30 cellular contexts compared by ENCODE assay signal in the genomic region with DNA sequence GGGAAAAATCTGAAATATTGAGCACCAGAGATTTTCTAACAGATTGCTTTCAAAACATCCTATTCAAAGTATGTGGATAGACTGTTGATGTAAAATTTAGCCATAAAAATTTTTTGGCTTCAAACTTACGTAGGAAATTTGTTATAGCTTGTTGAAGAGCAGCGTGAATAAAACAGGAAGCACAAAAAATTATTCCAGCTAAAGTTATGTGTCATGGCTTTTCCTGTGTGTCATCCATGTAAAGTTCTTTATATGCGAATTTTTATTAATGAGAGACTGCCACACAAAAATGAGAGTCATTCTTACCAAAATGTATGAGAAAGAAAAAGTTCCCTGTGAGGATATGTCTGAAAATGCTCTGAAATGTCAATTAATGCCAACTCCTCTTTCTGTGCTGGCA. TPM values are rescaled to one million over a fixed set of nuclear protein-coding genes. Genes with fewer than 3 reads are reported as not detected.
A peak's percentile ranks its signal among the peaks of the same experiment; 100 is the strongest.
DNase-seq lines count a peak whose midpoint lies in the region; ATAC-seq lines count a peak whose summit lies in the region.
"Had no signal": no experiment of that assay in that cellular context is flagged by ENCODE, and none has a peak within 500 bp of the region (broad histone marks: within the 10 kb centered on the region; RNA-seq: fewer than 3 reads in every experiment).

No MANE protein-coding gene starts in this region.

- H3K14ac ChIP-seq in mesenchymal stem cell (ENCODE audit: low read length in 2 of 2): no peak overlapping the region

- no peak overlapping the region for H3K23ac ChIP-seq in mesenchymal stem cell (ENCODE audit: low read length in 2 of 2)

- ATAC-seq in GM21390 (IDR thresholded peaks at IDR 0.05; ENCODE audit: unreplicated experiment): no peak
- ATAC-seq: pancreas; stimulated activated effector memory CD8-positive, alpha-beta T cell treated with anti-CD3 and anti-CD28 coated beads, Interleukin-12 subunit alpha, Interleukin-12 subunit beta, amount 100 ng/mL, for 72 hours had no signal

- H3K9ac ChIP-seq in mesenchymal stem cell (ENCODE audit: low read length): peak overlapping the region; percentile 27

- H3K9me3 ChIP-seq in mesenchymal stem cell (ENCODE audit: control insufficient read depth, low read length): no peaks in the 10 kb centered on the region
- H3K9me3 ChIP-seq: pancreas, right atrium auricular region, upper lobe of left lung had no signal

- H2BK5ac ChIP-seq in mesenchymal stem cell (ENCODE audit: low read depth, low read length, poor library complexity, severe bottlenecking): no peak overlapping the region

- no peak overlapping the region for H2BK15ac ChIP-seq in mesenchymal stem cell (ENCODE audit: low read depth, poor library complexity, severe bottlenecking)

- no peak overlapping the region for H3K18ac ChIP-seq in mesenchymal stem cell (ENCODE audit: low read depth in 1 of 2, low read length in 2 of 2)

- H3K4me3 ChIP-seq in mesenchymal stem cell (ENCODE audit: insufficient read depth in 1 of 2, low read depth in 1 of 2, low read length in 2 of 2): no peak overlapping the region
- H3K4me3 ChIP-seq: pancreas, right atrium auricular region, upper lobe of left lung had no signal

- no peaks in the 10 kb centered on the region for H3K4me1 ChIP-seq in mesenchymal stem cell (ENCODE audit: control insufficient read depth, insufficient read depth, low read depth, low read length)
- H3K4me1 ChIP-seq: pancreas, right atrium auricular region, upper lobe of left lung had no signal

- H2AFZ ChIP-seq in mesenchymal stem cell (ENCODE audit: low read depth, low read length): no peak overlapping the region

- no peak overlapping the region for H2BK12ac ChIP-seq in mesenchymal stem cell (ENCODE audit: low read length in 2 of 2)

- no peaks in the 10 kb centered on the region for H3K36me3 ChIP-seq in mesenchymal stem cell (ENCODE audit: control insufficient read depth in 1 of 2, insufficient read depth in 2 of 2, low read depth in 1 of 2, low read length in 2 of 2)
- H3K36me3 ChIP-seq: pancreas, right atrium auricular region, upper lobe of left lung had no signal

- no peak overlapping the region for H3K27ac ChIP-seq in mesenchymal stem cell (ENCODE audit: low read length, poor library complexity, severe bottlenecking)
- H3K27ac ChIP-seq: pancreas, right atrium auricular region, upper lobe of left lung, VCaP had no signal

- no peaks in the 10 kb centered on the region for H3K27me3 ChIP-seq in mesenchymal stem cell (ENCODE audit: control insufficient read depth in 1 of 2, insufficient read depth in 1 of 2, low read length in 2 of 2)
- H3K27me3 ChIP-seq: pancreas, right atrium auricular region, upper lobe of left lung had no signal

- WGBS in mesenchymal stem cell: 65% methylated on average over 2 of the region's 3 CpGs

- H3K4ac ChIP-seq in mesenchymal stem cell (ENCODE audit: low read depth in 1 of 2, low read length in 2 of 2): no peak overlapping the region

- H4K91ac ChIP-seq in mesenchymal stem cell (ENCODE audit: low read length): no peak overlapping the region

- no peak overlapping the region for H4K8ac ChIP-seq in mesenchymal stem cell (ENCODE audit: low read length)

- H3K79me1 ChIP-seq in mesenchymal stem cell (replicated peaks; ENCODE audit: low read length, poor library complexity, severe bottlenecking): no peaks in the 10 kb centered on the region

- DNase-seq in EL (peak; percentile 51), RPMI7951 (ENCODE audit: low read depth) (peak; percentile 39), dermis microvascular lymphatic vessel endothelial cell (ENCODE audit: low read depth in 2 of 2) (peak; percentile 75 to 78), mesenchymal stem cell (no peak), hypothalamus (lab: John Stamatoyannopoulos, UW) (no peak)
- DNase-seq in effector CD8-positive, alpha-beta T cell (lab: John Stamatoyannopoulos, UW): no peak
- DNase-seq in stimulated activated naive CD4-positive, alpha-beta T cell treated with Interleukin-2 at 50 U/mL for 16 hours (lab: John Stamatoyannopoulos, UW): no peak
- DNase-seq: activated CD4-positive, alpha-beta T cell treated with anti-CD3 and anti-CD28 coated beads for 48 hours; activated CD8-positive, alpha-beta memory T cell treated with anti-CD3 and anti-CD28 coated beads for 24 hours; activated effector memory CD4-positive, alpha-beta T cell treated with anti-CD3 and anti-CD28 coated beads, Interleukin-2, amount 50 U/mL, for 16 hours; activated naive CD8-positive, alpha-beta T cell treated with anti-CD3 and anti-CD28 coated beads for 36 hours; aorta; cerebellar nuclear complex; COR-L47; DMS53; erythroblast; hippocampal formation; Kasumi-1; NCI-H446; NCI-H82; pancreas; stimulated activated CD4-positive, alpha-beta T cell treated with anti-CD3 and anti-CD28 coated beads, Interleukin-2, amount 100 ng/mL, for 48 hours; substantia nigra; upper lobe of left lung had no signal

- H3K4me2 ChIP-seq in mesenchymal stem cell (ENCODE audit: low read length, poor library complexity, severe bottlenecking): no peak overlapping the region

- H2BK120ac ChIP-seq in mesenchymal stem cell (ENCODE audit: low read depth, low read length): no peak overlapping the region

- H2AK5ac ChIP-seq in mesenchymal stem cell (ENCODE audit: low read length, severe bottlenecking): no peak overlapping the region

RNA-seq across cellular contexts. Expression of gene EPGN, which starts 19.5 kb away (rescaled TPM):
- total RNA-seq in RPMI7951 (2014; rRNA removed; shearing (Covaris generic)): 0.59 and 0.72 TPM in 2 replicates
- total RNA-seq in dermis microvascular lymphatic vessel endothelial cell: not detected in 2 replicates
- not detected for polyA plus RNA-seq in mesenchymal stem cell (2013, experiment 1 of 2)
- polyA plus RNA-seq in mesenchymal stem cell (2013, experiment 2 of 2): not detected
- total RNA-seq: activated naive CD8-positive, alpha-beta T cell treated with anti-CD3 and anti-CD28 coated beads for 36 hours; frontal cortex; mucosa of gallbladder had no signal
- polyA plus RNA-seq: pancreas had no signal

RNA-seq across cellular contexts. Expression of gene EREG, which starts 37.2 kb away (rescaled TPM):
- 46.3 TPM in 2 replicates for total RNA-seq in RPMI7951 (2014; rRNA removed; shearing (Covaris generic))
- total RNA-seq in dermis microvascular lymphatic vessel endothelial cell: under 0.01 TPM in 1 of 2 replicates, not detected in the other
- 3.8 TPM for polyA plus RNA-seq in mesenchymal stem cell (2013, experiment 1 of 2)
- polyA plus RNA-seq in mesenchymal stem cell (2013, experiment 2 of 2): 4.0 TPM
- total RNA-seq: activated naive CD8-positive, alpha-beta T cell treated with anti-CD3 and anti-CD28 coated beads for 36 hours; frontal cortex had no signal
- polyA plus RNA-seq: pancreas had no signal

Comparison
In these comparisons a context has a peak if more than half of its experiments do, and no peak if none do; other contexts are left out.
1. DNase-seq: peak in EL (single experiment), RPMI7951 (single experiment) and dermis microvascular lymphatic vessel endothelial cell (2 of 2); none in mesenchymal stem cell (single experiment), effector CD8-positive, alpha-beta T cell (single experiment), hypothalamus (0 of 51) and stimulated activated naive CD4-positive, alpha-beta T cell treated with Interleukin-2 at 50 U/mL for 16 hours (single experiment).
2. RNA of gene EREG, which starts 37.2 kb away (total RNA-seq): 46.3 TPM in RPMI7951; under 0.01 TPM in dermis microvascular lymphatic vessel endothelial cell; every median in the first group is over 10 times any median in the second.